Comparison of ENCODE assay signal across 15 cellular contexts in genomic region chr7:88204525-88205103, GRCh38. TPM values are rescaled to one million over a fixed set of nuclear protein-coding genes. Genes with fewer than 3 reads are reported as not detected.
A peak's percentile ranks its signal among the peaks of the same experiment; 100 is the strongest.
DNase-seq lines count a peak whose midpoint lies in the region; ATAC-seq and TF ChIP-seq lines count a peak whose summit lies in the region.
"Had no signal": no experiment of that assay in that cellular context is flagged by ENCODE, and none has a peak within 500 bp of the region (broad histone marks: within the 10 kb centered on the region; RNA-seq: fewer than 3 reads in every experiment).

No MANE protein-coding gene starts in this region.

- H3F3A ChIP-seq in GM23338 (replicated peaks; ENCODE audit: low read depth): no peaks in the 10 kb centered on the region

- no peak overlapping the region for H3K27ac ChIP-seq in GM23338 (ENCODE audit: low read depth)
- no peak overlapping the region for H3K27ac ChIP-seq in gastroesophageal sphincter
- H3K27ac ChIP-seq: SJSA1 had no signal

- H3K27me3 ChIP-seq in GM23338 (ENCODE audit: insufficient read depth): no peaks in the 10 kb centered on the region
- no peaks in the 10 kb centered on the region for H3K27me3 ChIP-seq in gastroesophageal sphincter
- H3K27me3 ChIP-seq: SJSA1 had no signal

- peaks cover 79% of the 10 kb centered on the region for H3K36me3 Mint-ChIP-seq in activated T-cell treated with anti-CD3 and anti-CD28 coated beads, Interleukin-2, amount 50 U/mL, for 24 hours (ENCODE audit: low read depth)
- H3K36me3 Mint-ChIP-seq in GM23338 (ENCODE audit: low read depth) (peaks cover 53% of the 10 kb centered on the region), glutamatergic neuron (ENCODE audit: unreplicated experiment) (peaks cover 7% of the 10 kb centered on the region)
- H3K36me3 Mint-ChIP-seq in activated naive CD8-positive, alpha-beta T cell: peaks cover 6% of the 10 kb centered on the region

- H3K27me3 Mint-ChIP-seq in activated T-cell treated with anti-CD3 and anti-CD28 coated beads, Interleukin-2, amount 50 U/mL, for 24 hours: no peaks in the 10 kb centered on the region
- no peaks in the 10 kb centered on the region for H3K27me3 Mint-ChIP-seq in GM23338 (ENCODE audit: insufficient read depth, low read depth, poor library complexity)
- no peaks in the 10 kb centered on the region for H3K27me3 Mint-ChIP-seq in activated naive CD8-positive, alpha-beta T cell
- peaks cover 13% of the 10 kb centered on the region for H3K27me3 Mint-ChIP-seq in glutamatergic neuron (ENCODE audit: unreplicated experiment)
- H3K27me3 Mint-ChIP-seq: IgD-negative memory B cell had no signal

- peaks cover 34% of the 10 kb centered on the region for H3K36me3 ChIP-seq in GM23338 (ENCODE audit: insufficient read depth)
- peaks cover 11 to 83% of the 10 kb centered on the region in 2 donors for H3K36me3 ChIP-seq in gastroesophageal sphincter

- no peaks in the 10 kb centered on the region for H3K79me2 ChIP-seq in GM23338 (replicated peaks; ENCODE audit: insufficient read depth)

- peaks cover 14% of the 10 kb centered on the region for H3K4me1 Mint-ChIP-seq in activated T-cell treated with anti-CD3 and anti-CD28 coated beads, Interleukin-2, amount 50 U/mL, for 24 hours (ENCODE audit: low read depth)
- peaks cover 32% of the 10 kb centered on the region for H3K4me1 Mint-ChIP-seq in GM23338
- peaks cover 6% of the 10 kb centered on the region for H3K4me1 Mint-ChIP-seq in activated naive CD8-positive, alpha-beta T cell (ENCODE audit: low read depth)
- peaks cover 45% of the 10 kb centered on the region for H3K4me1 Mint-ChIP-seq in glutamatergic neuron (ENCODE audit: low read depth, unreplicated experiment)
- H3K4me1 Mint-ChIP-seq: IgD-negative memory B cell had no signal

- no peak for TF ChIP-seq EP300 in gastroesophageal sphincter (IDR thresholded peaks at IDR 0.05)

- H3K9me2 ChIP-seq in GM23338 (ENCODE audit: insufficient read depth): no peaks in the 10 kb centered on the region

- H3K4me2 ChIP-seq in GM23338: no peak overlapping the region

- H3K4me3 Mint-ChIP-seq in activated T-cell treated with anti-CD3 and anti-CD28 coated beads, Interleukin-2, amount 50 U/mL, for 24 hours: no peak overlapping the region
- H3K4me3 Mint-ChIP-seq in GM23338: no peak overlapping the region
- no peak overlapping the region for H3K4me3 Mint-ChIP-seq in activated naive CD8-positive, alpha-beta T cell
- no peak overlapping the region for H3K4me3 Mint-ChIP-seq in glutamatergic neuron (ENCODE audit: unreplicated experiment)
- H3K4me3 Mint-ChIP-seq: IgD-negative memory B cell had no signal

- DNase-seq in activated T-cell treated with anti-CD3 and anti-CD28 coated beads, Interleukin-2, amount 50 U/mL, for 24 hours: no peak
- no peak for DNase-seq in activated T-cell treated with anti-CD3 and anti-CD28 coated beads, Interleukin-2, amount 50 U/mL, for 1 hour
- DNase-seq in GM23338 (ENCODE audit: low spot score) (no peak), glutamatergic neuron (no peak), T-helper 2 cell (no peak)
- DNase-seq: C1 segment of cervical spinal cord, H7, MV-4-11, NCI-H1417, NCI-H187 treated with DMSO at 0.1 percent for 48 hours, NCI-H510A had no signal

- no peaks in the 10 kb centered on the region for H3K9me3 Mint-ChIP-seq in activated T-cell treated with anti-CD3 and anti-CD28 coated beads, Interleukin-2, amount 50 U/mL, for 24 hours
- no peaks in the 10 kb centered on the region for H3K9me3 Mint-ChIP-seq in GM23338
- H3K9me3 Mint-ChIP-seq in activated naive CD8-positive, alpha-beta T cell (ENCODE audit: low read depth): no peaks in the 10 kb centered on the region
- H3K9me3 Mint-ChIP-seq in glutamatergic neuron (ENCODE audit: unreplicated experiment): peaks cover 11% of the 10 kb centered on the region
- H3K9me3 Mint-ChIP-seq: IgD-negative memory B cell had no signal

- TF ChIP-seq POLR2A in gastroesophageal sphincter (IDR thresholded peaks at IDR 0.05): no peak

- H3K4me3 ChIP-seq in GM23338: no peak overlapping the region
- no peak overlapping the region for H3K4me3 ChIP-seq in gastroesophageal sphincter
- H3K4me3 ChIP-seq: SJSA1 had no signal

- no peaks in the 10 kb centered on the region for H4K20me1 ChIP-seq in GM23338 (replicated peaks; ENCODE audit: insufficient read depth)

- ATAC-seq in GM23338 (no peak), gastroesophageal sphincter (no peak)

- WGBS in gastroesophageal sphincter (ENCODE audit: low coverage in 1 of 2), 2 donors: 64 to 100% methylated on average over 2 to 3 of the region's 3 CpGs

- no peaks in the 10 kb centered on the region for H3K9me3 ChIP-seq in gastroesophageal sphincter
- H3K9me3 ChIP-seq: SJSA1 had no signal

- peaks cover 29% of the 10 kb centered on the region for H3K4me1 ChIP-seq in GM23338 (ENCODE audit: insufficient read depth)
- H3K4me1 ChIP-seq in gastroesophageal sphincter: no peaks in the 10 kb centered on the region
- H3K4me1 ChIP-seq: SJSA1 had no signal

- TF ChIP-seq CTCF in GM23338 (conservative IDR thresholded peaks at IDR 0.05; ENCODE audit: low read depth in 2 of 2): no peak
- TF ChIP-seq CTCF in glutamatergic neuron (IDR thresholded peaks at IDR 0.05; ENCODE audit: partially characterized antibody, unreplicated experiment): no peak
- no peak for TF ChIP-seq CTCF in gastroesophageal sphincter (IDR thresholded peaks at IDR 0.05)

- H3K27ac Mint-ChIP-seq in activated T-cell treated with anti-CD3 and anti-CD28 coated beads, Interleukin-2, amount 50 U/mL, for 24 hours: peak overlapping the region; percentile 74
- peak overlapping the region; percentile 82 for H3K27ac Mint-ChIP-seq in GM23338
- peak overlapping the region; percentile 9 for H3K27ac Mint-ChIP-seq in activated naive CD8-positive, alpha-beta T cell
- peak overlapping the region; percentile 91 for H3K27ac Mint-ChIP-seq in glutamatergic neuron (ENCODE audit: unreplicated experiment)
- H3K27ac Mint-ChIP-seq: IgD-negative memory B cell had no signal

- H2AFZ ChIP-seq in GM23338: no peak overlapping the region

TF ChIP-seq in GM23338, 12 proteins besides CTCF, POLR2A, EP300 and RAD21 (continues in another document):
- TF ChIP-seq CREB1 (CRISPR knock-in tag; IDR thresholded peaks at IDR 0.05; ENCODE audit: low read depth) (no peak), ZNF114 (CRISPR knock-in tag; IDR thresholded peaks at IDR 0.05) (no peak), ZNF331 (CRISPR knock-in tag; IDR thresholded peaks at IDR 0.05; ENCODE audit: low read depth) (no peak), ETS1 (IDR thresholded peaks at IDR 0.05) (no peak), POLR2AphosphoS5 (IDR thresholded peaks at IDR 0.05; ENCODE audit: low read depth) (no peak)

RNA-seq across cellular contexts. Expression of gene SRI, which starts 15.2 kb away (rescaled TPM):
- 141 and 169 TPM in 2 replicates for total RNA-seq in GM23338 (2014; rRNA removed; shearing (Covaris generic))
- 288 and 321 TPM in 2 replicates for polyA plus RNA-seq in GM23338 (2016; fragmentation: Nextera tagmentation; extraction: Ambion mirVana)
- total RNA-seq in glutamatergic neuron (ENCODE audit: unreplicated experiment) (179 TPM), gastroesophageal sphincter (10 to 100 TPM; 35.2 to 72.5 (median 63.2) TPM)

Comparison
In these comparisons a context has a peak if more than half of its experiments do, and no peak if none do; other contexts are left out.
1. H3K27ac Mint-ChIP-seq: peak in every context shown above with its lines; median percentile 91 in glutamatergic neuron; 82 in GM23338; 74 in activated T-cell treated with anti-CD3 and anti-CD28 coated beads, Interleukin-2, amount 50 U/mL, for 24 hours; 9 in activated naive CD8-positive, alpha-beta T cell.